1 cellular context compared by ENCODE assay signal in genomic region chr4:77178560-77178959, GRCh38.
TF ChIP-seq lines count a peak whose summit lies in the region.

No MANE protein-coding gene starts in this region.

TF ChIP-seq in GM23338, 12 proteins besides CTCF, POLR2A, EP300 and RAD21 (continued from another document):
- TF ChIP-seq ZNF462 (CRISPR knock-in tag; IDR thresholded peaks at IDR 0.05) (no peak), ZNF331 (CRISPR knock-in tag; IDR thresholded peaks at IDR 0.05; ENCODE audit: low read depth) (no peak), JUNB (IDR thresholded peaks at IDR 0.05; ENCODE audit: unreplicated experiment) (no peak)
